Comparison of ENCODE assay signal across 1 cellular context in genomic region chr5:53095222-53095621, GRCh38.
TF ChIP-seq lines count a peak whose summit lies in the region.

No MANE protein-coding gene starts in this region.

TF ChIP-seq in HepG2, 621 proteins besides CTCF, POLR2A, EP300 and RAD21 (continued from another document):
- TF ChIP-seq AGO2 (optimal IDR thresholded peaks at IDR 0.05; ENCODE audit: low read depth, low read length) (peak; percentile 34), CENPX (CRISPR knock-in tag; IDR thresholded peaks at IDR 0.05) (no peak)
TF ChIP-seq in HepG2: peak in this region for 2.
